27 cellular contexts compared by ENCODE assay signal in genomic region chr5:129077433-129078075, GRCh38.
"Had no signal": no experiment of that assay in that cellular context is flagged by ENCODE, and none has a peak within 500 bp of the region (broad histone marks: within the 10 kb centered on the region; RNA-seq: fewer than 3 reads in every experiment).

No MANE protein-coding gene starts in this region.

- H3K4me1 ChIP-seq: left ventricle myocardium inferior, pancreas, prostate gland, stomach, thyroid gland, transverse colon, upper lobe of left lung, vagina had no signal

- H3K36me3 ChIP-seq: left ventricle myocardium inferior, pancreas, prostate gland, stomach, thyroid gland, transverse colon, upper lobe of left lung, vagina had no signal

- H3K4me3 ChIP-seq: left ventricle myocardium inferior, lung, mucosa of descending colon, pancreas, prostate gland, skin epidermis, stomach, testis, thyroid gland, transverse colon, upper lobe of left lung, vagina had no signal

- H3K27me3 ChIP-seq: stomach, testis, thyroid gland, transverse colon, upper lobe of left lung, vagina had no signal

- ATAC-seq: mucosa of descending colon; naive thymus-derived CD4-positive, alpha-beta T cell; natural killer cell treated with Interleukin-12 subunit alpha and Interleukin-12 subunit beta and Interleukin-15 and Interleukin-18, amount 100 ng/mL, for 72 hours; pancreas; stimulated activated naive B cell treated with anti-CD40 and anti-IgM and Interleukin-4, amounts not matched to agents 10 μg/mL and 1 μg/mL and 100 μg/mL, for 72 hours; stimulated activated naive CD8-positive, alpha-beta T cell treated with anti-CD3 and anti-CD28 coated beads, Interleukin-15, Interleukin-2, amounts not matched to agents 100 U/mL and 50 U/mL, for 24 hours had no signal

- H3K9me3 ChIP-seq: left ventricle myocardium inferior, mucosa of descending colon, pancreas, prostate gland, stomach, testis, thyroid gland, transverse colon, upper lobe of left lung, vagina had no signal

- H3K27ac ChIP-seq: left ventricle myocardium inferior, pancreas, prostate gland, skin epidermis, stomach, testis, thyroid gland, transverse colon, upper lobe of left lung, vagina had no signal

- DNase-seq: islet precursor cell; left ventricle myocardium inferior; mesendoderm; midbrain; mucosa of descending colon; naive thymus-derived CD4-positive, alpha-beta T cell; nucleus accumbens; pancreas; posterior cingulate gyrus; retina; right cardiac atrium; stimulated activated CD4-positive, alpha-beta T cell treated with anti-CD3 and anti-CD28 coated beads, Interleukin-12 subunit alpha, Interleukin-12 subunit beta, amount 100 ng/mL, for 4 hours; stimulated activated CD4-positive, alpha-beta T cell treated with anti-CD3 and anti-CD28 coated beads, Interleukin-15, amount 100 ng/mL, for 24 hours; stimulated activated CD4-positive, alpha-beta T cell treated with anti-CD3 and anti-CD28 coated beads, Interleukin-2, amount 100 ng/mL, for 24 hours; stimulated activated CD4-positive, alpha-beta T cell treated with anti-CD3 and anti-CD28 coated beads, Interleukin-4, amount 100 ng/mL, for 1 hour; stimulated activated naive B cell treated with anti-CD40 and anti-IgM and Interleukin-4, amounts not matched to agents 10 μg/mL and 1 μg/mL and 100 μg/mL, for 72 hours; stimulated activated naive CD8-positive, alpha-beta T cell treated with anti-CD3 and anti-CD28 coated beads, Interleukin-15, Interleukin-2, amounts not matched to agents 100 U/mL and 50 U/mL, for 24 hours; stomach; testis; thyroid gland; transverse colon; upper lobe of left lung had no signal
